ENCODE assay signal across 16 cellular contexts in genomic region chr5:173529861-173530260, GRCh38.
DNase-seq lines count a peak whose midpoint lies in the region; ATAC-seq and TF ChIP-seq lines count a peak whose summit lies in the region.
"Had no signal": no experiment of that assay in that cellular context is flagged by ENCODE, and none has a peak within 500 bp of the region (broad histone marks: within the 10 kb centered on the region; RNA-seq: fewer than 3 reads in every experiment).

No MANE protein-coding gene starts in this region.

- WGBS in smooth muscle cell (ENCODE audit: low lambda C conversion rate): 89% methylated on average over 3 of the region's 3 CpGs

- H3K27me3 ChIP-seq in GM23338 (ENCODE audit: insufficient read depth) (no peaks in the 10 kb centered on the region), smooth muscle cell (ENCODE audit: low read depth) (no peaks in the 10 kb centered on the region)

- H3F3A ChIP-seq in GM23338 (replicated peaks; ENCODE audit: low read depth): no peaks in the 10 kb centered on the region
- no peaks in the 10 kb centered on the region for H3F3A ChIP-seq in smooth muscle cell (ENCODE audit: low read depth)

- H3K9ac ChIP-seq in smooth muscle cell (ENCODE audit: low read depth): no peak overlapping the region

- DNase-seq in AG20443 (ENCODE audit: low spot score) (peak; percentile 1), GM23338 (ENCODE audit: low spot score) (no peak), foreskin melanocyte (peak; percentile 86), smooth muscle cell (lab: John Stamatoyannopoulos, UW; ENCODE audit: unreplicated experiment) (no peak), NCI-H1417 treated with DMSO at 0.1 percent for 48 hours (lab: John Stamatoyannopoulos, UW) (no peak)
- DNase-seq: 8988T; C1 segment of cervical spinal cord; CD4-positive, alpha-beta memory T cell; DMS153; DND-41; GOT3; HFFc6 had no signal

- peaks cover 8% of the 10 kb centered on the region for H3K27me3 Mint-ChIP-seq in GM23338 (ENCODE audit: insufficient read depth, low read depth, poor library complexity)

- no peaks in the 10 kb centered on the region for H3K9me3 ChIP-seq in smooth muscle cell (replicated peaks; ENCODE audit: low read depth)
- H3K9me3 ChIP-seq: A549, Caco-2, HAP-1 had no signal

- no peak overlapping the region for H3K4me3 Mint-ChIP-seq in GM23338
- H3K4me3 Mint-ChIP-seq: CD4-positive, alpha-beta memory T cell; HFFc6 had no signal

- H3K4me1 ChIP-seq in GM23338 (ENCODE audit: insufficient read depth) (no peaks in the 10 kb centered on the region), smooth muscle cell (ENCODE audit: low read depth) (no peaks in the 10 kb centered on the region)
- H3K4me1 ChIP-seq: A549, HAP-1 had no signal

- H3K27ac Mint-ChIP-seq in GM23338: no peak overlapping the region
- H3K27ac Mint-ChIP-seq: CD4-positive, alpha-beta memory T cell; HFFc6 had no signal

- H3K4me1 Mint-ChIP-seq in GM23338: peaks cover 5% of the 10 kb centered on the region
- H3K4me1 Mint-ChIP-seq: CD4-positive, alpha-beta memory T cell had no signal

- H2AFZ ChIP-seq in GM23338 (0 out of 2 replicates have a peak overlapping the region, but pooled peaks have one; percentile 52), smooth muscle cell (ENCODE audit: low read depth) (no peak overlapping the region)

- peaks cover 13% of the 10 kb centered on the region; the same call in 1 of the 2 replicates for H3K9me2 ChIP-seq in GM23338 (ENCODE audit: insufficient read depth)

- H4K20me1 ChIP-seq in GM23338 (replicated peaks; ENCODE audit: insufficient read depth) (no peaks in the 10 kb centered on the region), smooth muscle cell (ENCODE audit: low read depth) (no peaks in the 10 kb centered on the region)

- H3K4me2 ChIP-seq in GM23338 (no peak overlapping the region), smooth muscle cell (no peak overlapping the region)
- H3K4me2 ChIP-seq: A549 had no signal

- H3K36me3 ChIP-seq in GM23338 (ENCODE audit: insufficient read depth): no peaks in the 10 kb centered on the region
- no peaks in the 10 kb centered on the region for H3K36me3 ChIP-seq in smooth muscle cell (ENCODE audit: low read depth)
- H3K36me3 ChIP-seq: HAP-1 had no signal

- no peaks in the 10 kb centered on the region; the same call in 2 of the 3 replicates for H3K9me3 Mint-ChIP-seq in GM23338
- H3K9me3 Mint-ChIP-seq: HFFc6 had no signal

- ATAC-seq in GM23338 (no peak), GM21825 (IDR thresholded peaks at IDR 0.05; ENCODE audit: unreplicated experiment) (no peak)

- no peak for TF ChIP-seq CTCF in GM23338 (conservative IDR thresholded peaks at IDR 0.05; ENCODE audit: low read depth in 2 of 2)
- no peak for TF ChIP-seq CTCF in smooth muscle cell (IDR thresholded peaks at IDR 0.05; ENCODE audit: borderline replicate concordance, insufficient read depth, poor library complexity, severe bottlenecking)

- no peak overlapping the region for H3K27ac ChIP-seq in GM23338 (ENCODE audit: low read depth)
- H3K27ac ChIP-seq in smooth muscle cell (ENCODE audit: low read depth): no peak overlapping the region
- H3K27ac ChIP-seq: A549 had no signal

- H3K79me2 ChIP-seq in GM23338 (replicated peaks; ENCODE audit: insufficient read depth) (no peaks in the 10 kb centered on the region), smooth muscle cell (ENCODE audit: low read depth) (no peaks in the 10 kb centered on the region)

- H3K4me3 ChIP-seq in GM23338: no peak overlapping the region
- no peak overlapping the region for H3K4me3 ChIP-seq in smooth muscle cell
- H3K4me3 ChIP-seq: A549, HAP-1 had no signal

- H3K36me3 Mint-ChIP-seq in GM23338 (ENCODE audit: low read depth): no peaks in the 10 kb centered on the region
- H3K36me3 Mint-ChIP-seq: CD4-positive, alpha-beta memory T cell had no signal

TF ChIP-seq in GM23338, 12 proteins besides CTCF, POLR2A, EP300 and RAD21 (continues in another document):
- no peak for TF ChIP-seq ZNF462 (CRISPR knock-in tag; IDR thresholded peaks at IDR 0.05)
- TF ChIP-seq, protein P1, sequence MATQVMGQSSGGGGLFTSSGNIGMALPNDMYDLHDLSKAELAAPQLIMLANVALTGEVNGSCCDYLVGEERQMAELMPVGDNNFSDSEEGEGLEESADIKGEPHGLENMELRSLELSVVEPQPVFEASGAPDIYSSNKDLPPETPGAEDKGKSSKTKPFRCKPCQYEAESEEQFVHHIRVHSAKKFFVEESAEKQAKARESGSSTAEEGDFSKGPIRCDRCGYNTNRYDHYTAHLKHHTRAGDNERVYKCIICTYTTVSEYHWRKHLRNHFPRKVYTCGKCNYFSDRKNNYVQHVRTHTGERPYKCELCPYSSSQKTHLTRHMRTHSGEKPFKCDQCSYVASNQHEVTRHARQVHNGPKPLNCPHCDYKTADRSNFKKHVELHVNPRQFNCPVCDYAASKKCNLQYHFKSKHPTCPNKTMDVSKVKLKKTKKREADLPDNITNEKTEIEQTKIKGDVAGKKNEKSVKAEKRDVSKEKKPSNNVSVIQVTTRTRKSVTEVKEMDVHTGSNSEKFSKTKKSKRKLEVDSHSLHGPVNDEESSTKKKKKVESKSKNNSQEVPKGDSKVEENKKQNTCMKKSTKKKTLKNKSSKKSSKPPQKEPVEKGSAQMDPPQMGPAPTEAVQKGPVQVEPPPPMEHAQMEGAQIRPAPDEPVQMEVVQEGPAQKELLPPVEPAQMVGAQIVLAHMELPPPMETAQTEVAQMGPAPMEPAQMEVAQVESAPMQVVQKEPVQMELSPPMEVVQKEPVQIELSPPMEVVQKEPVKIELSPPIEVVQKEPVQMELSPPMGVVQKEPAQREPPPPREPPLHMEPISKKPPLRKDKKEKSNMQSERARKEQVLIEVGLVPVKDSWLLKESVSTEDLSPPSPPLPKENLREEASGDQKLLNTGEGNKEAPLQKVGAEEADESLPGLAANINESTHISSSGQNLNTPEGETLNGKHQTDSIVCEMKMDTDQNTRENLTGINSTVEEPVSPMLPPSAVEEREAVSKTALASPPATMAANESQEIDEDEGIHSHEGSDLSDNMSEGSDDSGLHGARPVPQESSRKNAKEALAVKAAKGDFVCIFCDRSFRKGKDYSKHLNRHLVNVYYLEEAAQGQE (IDR thresholded peaks at IDR 0.05; ENCODE audit: unreplicated experiment): no peak

Comparison
In these comparisons a context has a peak if more than half of its experiments do, and no peak if none do; other contexts are left out.
1. DNase-seq: peak in AG20443 (single experiment) and foreskin melanocyte (single experiment); none in GM23338 (single experiment), smooth muscle cell (single experiment) and NCI-H1417 treated with DMSO at 0.1 percent for 48 hours (single experiment).